ENCODE assay signal across 8 cellular contexts in the genomic region with DNA sequence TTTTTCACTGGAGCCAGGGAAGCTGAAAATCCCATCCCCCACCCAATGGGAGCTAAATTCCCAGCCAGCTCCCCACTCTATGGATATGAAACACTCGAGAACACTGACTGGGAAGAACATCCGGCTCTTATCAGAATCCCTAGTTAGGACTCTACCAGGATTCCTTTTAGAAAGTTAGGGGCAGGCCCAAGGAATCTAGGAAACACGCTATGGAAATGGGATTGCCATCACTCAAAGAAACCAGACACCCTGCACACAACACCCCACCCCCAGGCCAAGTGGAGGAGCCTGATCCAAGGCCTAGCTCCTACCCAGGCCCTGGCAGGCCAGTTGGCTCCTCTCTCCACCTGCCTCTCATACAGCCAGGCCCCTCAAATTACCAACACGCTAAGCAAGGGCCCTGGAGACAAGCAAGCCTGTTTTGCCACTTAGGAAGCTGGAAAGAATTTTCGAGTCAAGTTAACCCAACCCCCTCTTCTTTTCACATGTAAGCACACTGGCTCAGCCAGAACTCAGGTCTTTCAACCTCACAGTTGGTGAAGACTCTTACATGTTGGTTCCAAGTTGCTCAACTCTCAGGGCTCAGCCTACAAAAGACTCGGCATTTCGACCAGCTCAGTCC.
DNase-seq lines count a peak whose midpoint lies in the region; ATAC-seq and TF ChIP-seq lines count a peak whose summit lies in the region.

No MANE protein-coding gene starts in this region.

- no peaks in the 10 kb centered on the region for H3K36me3 ChIP-seq in CD8-positive, alpha-beta T cell (ENCODE audit: insufficient read depth, low read length)
- H3K36me3 ChIP-seq in PC-9 (ENCODE audit: low read depth) (no peaks in the 10 kb centered on the region), neuron (ENCODE audit: insufficient read depth, low read length) (peaks cover 14% of the 10 kb centered on the region)

- DNase-seq in CD8-positive, alpha-beta T cell: no peak
- DNase-seq in PC-9 (no peak), fibroblast of mammary gland (ENCODE audit: low read depth) (peak; percentile 31), NCI-H345 (lab: John Stamatoyannopoulos, UW) (no peak)
- DNase-seq in stimulated activated naive CD8-positive, alpha-beta T cell treated with anti-CD3 and anti-CD28 coated beads, Interleukin-15, amount 100 ng/mL, for 72 hours: no peak

- H3K9me3 ChIP-seq in CD8-positive, alpha-beta T cell (ENCODE audit: low read length): no peaks in the 10 kb centered on the region
- no peaks in the 10 kb centered on the region for H3K9me3 ChIP-seq in PC-9 (ENCODE audit: insufficient read depth, low read depth)
- no peaks in the 10 kb centered on the region for H3K9me3 ChIP-seq in neuron (ENCODE audit: low read length)

- H3K4me3 ChIP-seq in CD8-positive, alpha-beta T cell (ENCODE audit: low read depth, low read length): no peak overlapping the region
- H3K4me3 ChIP-seq in PC-9: no peak overlapping the region
- peak overlapping the region; percentile 9 for H3K4me3 ChIP-seq in fibroblast of mammary gland (ENCODE audit: control insufficient read depth, low read depth, low read length)
- H3K4me3 ChIP-seq in neuron (ENCODE audit: low read length): peak overlapping the region; percentile 19

- peaks cover 58% of the 10 kb centered on the region for H3K79me2 ChIP-seq in PC-9 (ENCODE audit: low read depth)

- H3F3A ChIP-seq in PC-9 (ENCODE audit: insufficient read depth, low read depth): no peaks in the 10 kb centered on the region; the same call in 1 of the 2 replicates

- CTCF ChIA-PET in CD8-positive, alpha-beta T cell (lab: Charles Lee): interaction anchor here (1.1 to 5.9 kb wide), 5 partner anchors 10 to 31 kb away, joined by 3 to 33 read pairs (median 7); no protein-coding TSS in a partner anchor
- CTCF ChIA-PET in PC-9 (lab: Charles Lee): no interaction called here

- H3K4me2 ChIP-seq in PC-9: peak overlapping the region; percentile 84; the same call in 1 of the 2 replicates

- no peak overlapping the region for H2AFZ ChIP-seq in PC-9
- no peak overlapping the region for H2AFZ ChIP-seq in neuron (ENCODE audit: low read depth, low read length)

- H3K4me3 Mint-ChIP-seq in CD8-positive, alpha-beta T cell: peak overlapping the region; percentile 91
- no peak overlapping the region for H3K4me3 Mint-ChIP-seq in stimulated activated naive CD8-positive, alpha-beta T cell treated with anti-CD3 and anti-CD28 coated beads, Interleukin-15, amount 100 ng/mL, for 72 hours

- H3K27me3 Mint-ChIP-seq in CD8-positive, alpha-beta T cell (ENCODE audit: low read depth): no peaks in the 10 kb centered on the region
- H3K27me3 Mint-ChIP-seq in stimulated activated naive CD8-positive, alpha-beta T cell treated with anti-CD3 and anti-CD28 coated beads, Interleukin-15, amount 100 ng/mL, for 72 hours: no peaks in the 10 kb centered on the region

- H3K36me3 Mint-ChIP-seq in CD8-positive, alpha-beta T cell: peaks cover 12% of the 10 kb centered on the region

- H3K27me3 ChIP-seq in CD8-positive, alpha-beta T cell (ENCODE audit: insufficient read depth, low read length): no peaks in the 10 kb centered on the region
- H3K27me3 ChIP-seq in PC-9 (ENCODE audit: insufficient read depth, low read depth) (no peaks in the 10 kb centered on the region), neuron (ENCODE audit: insufficient read depth, low read length) (no peaks in the 10 kb centered on the region)

- POLR2A ChIA-PET in CD8-positive, alpha-beta T cell (lab: Charles Lee): interaction anchor here (1.3 to 1.5 kb wide), 2 partner anchors 10 to 195 kb away, joined by 3 read pairs; no protein-coding TSS in a partner anchor
- POLR2A ChIA-PET in PC-9 (lab: Charles Lee; ENCODE audit: unreplicated experiment): no interaction called here

- H3K27ac Mint-ChIP-seq in CD8-positive, alpha-beta T cell: peak overlapping the region; percentile 49
- H3K27ac Mint-ChIP-seq in stimulated activated naive CD8-positive, alpha-beta T cell treated with anti-CD3 and anti-CD28 coated beads, Interleukin-15, amount 100 ng/mL, for 72 hours: no peak overlapping the region

- no TSS peak for BruUV-seq in PC-9 (replicated peaks; lab: Mats Ljungman, UMichigan)

- no peaks in the 10 kb centered on the region for H3K9me3 Mint-ChIP-seq in CD8-positive, alpha-beta T cell
- no peaks in the 10 kb centered on the region for H3K9me3 Mint-ChIP-seq in stimulated activated naive CD8-positive, alpha-beta T cell treated with anti-CD3 and anti-CD28 coated beads, Interleukin-15, amount 100 ng/mL, for 72 hours

- H3K4me1 Mint-ChIP-seq in CD8-positive, alpha-beta T cell (ENCODE audit: low read depth): peaks cover 66% of the 10 kb centered on the region
- peaks cover 75% of the 10 kb centered on the region for H3K4me1 Mint-ChIP-seq in stimulated activated naive CD8-positive, alpha-beta T cell treated with anti-CD3 and anti-CD28 coated beads, Interleukin-15, amount 100 ng/mL, for 72 hours

- no peak overlapping the region for H3K27ac ChIP-seq in CD8-positive, alpha-beta T cell (ENCODE audit: low read depth, low read length)
- no peak overlapping the region for H3K27ac ChIP-seq in PC-9

- no peak for TF ChIP-seq CTCF in CD8-positive, alpha-beta T cell (IDR thresholded peaks at IDR 0.05)
- TF ChIP-seq CTCF in PC-9 (conservative IDR thresholded peaks at IDR 0.05) (no peak), fibroblast of mammary gland (conservative IDR thresholded peaks at IDR 0.05; ENCODE audit: control insufficient read depth, insufficient read depth, low read depth, low read length) (no peak)

- intact Hi-C loops in CD8-positive, alpha-beta T cell (cut with DNase I, micrococcal nuclease): loop anchor here (5.0 to 10.0 kb wide), 2 partner anchors 585 to 597 kb away; a partner anchor contains a TSS
- intact Hi-C loops in PC-9 (cut with micrococcal nuclease; ENCODE audit: unreplicated experiment): no loop called here

- no peak for ATAC-seq in CD8-positive, alpha-beta T cell
- no peak for ATAC-seq in stimulated activated naive CD8-positive, alpha-beta T cell treated with anti-CD3 and anti-CD28 coated beads, Interleukin-15, amount 100 ng/mL, for 72 hours
- ATAC-seq in GM19395 (IDR thresholded peaks at IDR 0.05; ENCODE audit: unreplicated experiment): no peak
- ATAC-seq in GM19463 (IDR thresholded peaks at IDR 0.05; ENCODE audit: unreplicated experiment): no peak

- peaks cover 53% of the 10 kb centered on the region for H3K4me1 ChIP-seq in CD8-positive, alpha-beta T cell (ENCODE audit: insufficient read depth, low read length)
- H3K4me1 ChIP-seq in PC-9 (replicated peaks; ENCODE audit: insufficient read depth): peaks cover 25% of the 10 kb centered on the region; the same call in 1 of the 2 replicates
- peaks cover 40% of the 10 kb centered on the region for H3K4me1 ChIP-seq in neuron (ENCODE audit: insufficient read depth, low read length)

- H4K20me1 ChIP-seq in PC-9 (ENCODE audit: insufficient read depth): peaks cover 21% of the 10 kb centered on the region

- H3K9me2 ChIP-seq in PC-9 (ENCODE audit: insufficient read depth): no peaks in the 10 kb centered on the region

Comparison
In these comparisons a context has a peak if more than half of its experiments do, and no peak if none do; other contexts are left out.
1. H3K4me3 ChIP-seq: peak in fibroblast of mammary gland (single experiment) and neuron (single experiment); none in CD8-positive, alpha-beta T cell (single experiment) and PC-9 (single experiment).